8 cellular contexts compared by ENCODE assay signal in the genomic region with DNA sequence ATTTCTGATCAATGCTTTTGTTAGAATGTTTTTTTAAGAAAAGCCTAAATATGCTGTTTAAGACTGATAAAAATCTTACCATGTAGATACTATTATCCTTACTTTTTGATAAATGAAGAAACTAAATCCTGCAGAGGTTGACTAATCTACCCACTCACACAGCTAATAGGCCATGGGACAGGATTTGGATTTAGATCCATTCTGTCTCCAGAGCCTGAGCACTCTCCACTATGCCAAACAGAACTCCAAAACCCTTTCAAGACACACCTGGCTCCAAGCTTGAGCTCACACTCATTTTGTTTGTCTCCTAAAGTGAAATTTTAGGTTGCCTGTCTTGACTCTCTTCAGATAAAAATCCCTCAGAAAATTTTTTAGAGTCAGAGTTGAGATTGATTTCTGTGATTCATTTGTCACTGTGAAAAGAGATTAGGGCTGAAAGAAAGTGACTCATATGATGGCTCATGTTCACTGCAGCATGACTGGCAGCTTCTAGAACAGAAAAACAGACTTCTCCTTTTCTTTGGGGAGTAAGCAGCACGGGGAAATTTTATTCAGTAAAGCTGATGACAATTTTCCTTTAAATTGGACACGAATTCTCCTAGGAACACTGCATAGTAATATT.
DNase-seq lines count a peak whose midpoint lies in the region; ATAC-seq, FAIRE-seq and TF ChIP-seq lines count a peak whose summit lies in the region.

No MANE protein-coding gene starts in this region.

- WGBS in esophagus muscularis mucosa: 51% methylated on average over 2 of the region's 2 CpGs
- 75 to 77% methylated on average over 2 of the region's 2 CpGs for WGBS in testis, 2 donors

- H3K4me1 ChIP-seq in thoracic aorta (ENCODE audit: control insufficient read depth in 1 of 2, low read depth in 2 of 2) (peaks cover 15 to 16% of the 10 kb centered on the region in 2 donors), esophagus muscularis mucosa (no peaks in the 10 kb centered on the region), testis (no peaks in the 10 kb centered on the region)

- no peak for TF ChIP-seq EP300 in esophagus muscularis mucosa (IDR thresholded peaks at IDR 0.05)

- TF ChIP-seq POLR2A in GM12891 (IDR thresholded peaks at IDR 0.05; ENCODE audit: low read depth, low read length): no peak
- TF ChIP-seq POLR2A in esophagus muscularis mucosa (IDR thresholded peaks at IDR 0.05; ENCODE audit: low read depth): no peak
- TF ChIP-seq POLR2A in testis (IDR thresholded peaks at IDR 0.05): no peak

- ATAC-seq in GM21786 (IDR thresholded peaks at IDR 0.05; ENCODE audit: unreplicated experiment) (peak; percentile 95), thoracic aorta (ENCODE audit: insufficient number of reproducible peaks, low FRiP score, low read depth) (peak; percentile 62)

- H3K4me3 ChIP-seq in choroid plexus epithelial cell (ENCODE audit: low read depth, low read length) (no peak overlapping the region), thoracic aorta (peak overlapping the region; percentile 15), esophagus muscularis mucosa (no peak overlapping the region), testis (no peak overlapping the region)

- intact Hi-C loops in esophagus muscularis mucosa (cut with DNase I): no loop called here
- intact Hi-C loops in testis (cut with DNase I; ENCODE audit: low total_unique reads): no loop called here

- H3K27ac ChIP-seq in thoracic aorta (peak overlapping the region; percentile 10 to 60), esophagus muscularis mucosa (replicated peaks in 1 of 4) (no peak overlapping the region), testis (no peak overlapping the region)

- in situ Hi-C loops in KBM-7 (cut with MboI; ENCODE audit: low pct_unique_long_range_greater_than_20kb, low sequenced_read_pairs): loop anchor here (25.0 kb wide), 2 partner anchors 250 to 600 kb away; no protein-coding TSS in a partner anchor

- no peak for DNase-seq in GM12891 (ENCODE audit: insufficient read length, low spot score)
- DNase-seq in KBM-7: peak; percentile 63
- DNase-seq in choroid plexus epithelial cell (ENCODE audit: low read depth): peak; percentile 65
- no peak for DNase-seq in thoracic aorta (ENCODE audit: low spot score)
- no peak for DNase-seq in activated T-cell treated with anti-CD3 and anti-CD28 coated beads, Interleukin-2, amount 50 U/mL, for 48 hours
- DNase-seq in esophagus muscularis mucosa (ENCODE audit: extremely low spot score): no peak
- no peak for DNase-seq in testis

- H3K36me3 ChIP-seq in thoracic aorta: no peaks in the 10 kb centered on the region
- H3K36me3 ChIP-seq in esophagus muscularis mucosa: no peaks in the 10 kb centered on the region
- H3K36me3 ChIP-seq in testis (ENCODE audit: low read depth, missing control alignments): no peaks in the 10 kb centered on the region

- FAIRE-seq in GM12891 (lab: Jason Lieb, UNC): no peak

- no peaks in the 10 kb centered on the region for H3K27me3 ChIP-seq in thoracic aorta (replicated peaks; ENCODE audit: insufficient read depth)
- H3K27me3 ChIP-seq in esophagus muscularis mucosa: peaks cover 0 to 4% (median 0%) of the 10 kb centered on the region in 4 donors
- no peaks in the 10 kb centered on the region for H3K27me3 ChIP-seq in testis

- TF ChIP-seq CTCF in choroid plexus epithelial cell (conservative IDR thresholded peaks at IDR 0.05; ENCODE audit: low read depth, low read length) (no peak), thoracic aorta (IDR thresholded peaks at IDR 0.05) (no peak), esophagus muscularis mucosa (IDR thresholded peaks at IDR 0.05) (no peak), testis (IDR thresholded peaks at IDR 0.05) (no peak)

- no peaks in the 10 kb centered on the region for H3K9me3 ChIP-seq in thoracic aorta
- H3K9me3 ChIP-seq in esophagus muscularis mucosa: no peaks in the 10 kb centered on the region
- no peaks in the 10 kb centered on the region for H3K9me3 ChIP-seq in testis

TF ChIP-seq in GM12891, 5 proteins besides CTCF, POLR2A, EP300 and RAD21:
- peak; percentile 68 for TF ChIP-seq PAX5 (IDR thresholded peaks at IDR 0.05; ENCODE audit: insufficient read depth, low read length, severe bottlenecking)
- TF ChIP-seq SPI1 (IDR thresholded peaks at IDR 0.05; ENCODE audit: low read depth, low read length): peak; percentile 88
- no peak for TF ChIP-seq TAF1 (IDR thresholded peaks at IDR 0.05; ENCODE audit: low read depth, low read length)
- TF ChIP-seq POLR2AphosphoS5 (IDR thresholded peaks at IDR 0.05; ENCODE audit: low read depth, low read length): no peak
- no peak for TF ChIP-seq POU2F2 (IDR thresholded peaks at IDR 0.05; ENCODE audit: low read depth, low read length)

Comparison
In these comparisons a context has a peak if more than half of its experiments do, and no peak if none do; other contexts are left out.
1. DNase-seq: peak in KBM-7 (single experiment) and choroid plexus epithelial cell (single experiment); none in GM12891 (single experiment), thoracic aorta (single experiment), activated T-cell treated with anti-CD3 and anti-CD28 coated beads, Interleukin-2, amount 50 U/mL, for 48 hours (0 of 2), esophagus muscularis mucosa (single experiment) and testis (single experiment).
2. H3K27ac ChIP-seq: peak in thoracic aorta (2 of 2); none in esophagus muscularis mucosa (0 of 4) and testis (0 of 2).